19 cellular contexts compared by ENCODE assay signal in the genomic region with DNA sequence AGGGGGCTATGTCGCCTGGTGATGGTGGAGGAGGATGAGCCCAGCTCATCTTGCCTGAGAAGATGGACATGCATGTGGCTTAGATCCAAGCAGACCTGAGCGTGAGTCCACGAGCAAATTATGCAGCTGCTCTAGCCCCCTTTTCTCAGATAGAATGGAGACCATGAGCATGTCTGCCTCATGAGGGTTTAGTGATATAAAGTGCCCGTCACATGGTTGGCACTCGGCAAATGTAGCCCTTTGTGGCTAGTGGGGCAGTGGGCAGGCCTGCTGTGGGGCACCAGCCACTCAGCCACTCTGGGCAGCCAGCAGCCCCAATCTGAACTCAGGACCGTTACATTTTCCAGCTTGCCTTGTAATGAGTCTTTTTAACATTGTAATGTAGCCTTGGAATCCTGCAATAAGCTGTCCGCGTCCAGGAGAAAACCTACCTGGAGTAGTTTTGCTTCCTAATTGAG.
DNase-seq lines count a peak whose midpoint lies in the region; ATAC-seq and TF ChIP-seq lines count a peak whose summit lies in the region.
"Had no signal": no experiment of that assay in that cellular context is flagged by ENCODE, and none has a peak within 500 bp of the region (broad histone marks: within the 10 kb centered on the region; RNA-seq: fewer than 3 reads in every experiment).

No MANE protein-coding gene starts in this region.

- no peaks in the 10 kb centered on the region for H3K9me3 ChIP-seq in vagina
- H3K9me3 ChIP-seq: BE2C, Caco-2, HAP-1 had no signal

- CTCF ChIA-PET in activated CD8-positive, alpha-beta memory T cell treated with anti-CD3 and anti-CD28 coated beads, Interleukin-2, amount 10 ng/mL, durations not matched to agents 7 days and 5 days (lab: Charles Lee), result no interaction called here

- peaks cover 15% of the 10 kb centered on the region for H3K4me1 ChIP-seq in vagina
- H3K4me1 ChIP-seq: Caco-2 had no signal

- intact Hi-C loops in vagina (cut with DNase I), result no loop called here

- no peak overlapping the region for H3K27ac Mint-ChIP-seq in activated CD8-positive, alpha-beta memory T cell treated with anti-CD3 and anti-CD28 coated beads, Interleukin-2, amount 10 ng/mL, durations not matched to agents 7 days and 5 days
- no peak overlapping the region for H3K27ac Mint-ChIP-seq in effector memory CD8-positive, alpha-beta T cell
- H3K27ac Mint-ChIP-seq: CD4-positive, alpha-beta T cell had no signal

- no peak for ATAC-seq in activated CD8-positive, alpha-beta memory T cell treated with anti-CD3 and anti-CD28 coated beads, Interleukin-2, amount 10 ng/mL, durations not matched to agents 7 days and 5 days
- ATAC-seq in effector memory CD8-positive, alpha-beta T cell (replicated peaks), result no peak
- no peak for ATAC-seq in HG02623 (IDR thresholded peaks at IDR 0.05; ENCODE audit: unreplicated experiment)
- ATAC-seq: GM12878 had no signal

- H3K36me3 Mint-ChIP-seq in activated CD8-positive, alpha-beta memory T cell treated with anti-CD3 and anti-CD28 coated beads, Interleukin-2, amount 10 ng/mL, durations not matched to agents 7 days and 5 days, result no peaks in the 10 kb centered on the region
- H3K36me3 Mint-ChIP-seq in effector memory CD8-positive, alpha-beta T cell (ENCODE audit: insufficient read depth), result no peaks in the 10 kb centered on the region

- no peak for TF ChIP-seq POLR2A in vagina (IDR thresholded peaks at IDR 0.05)

- H3K4me3 Mint-ChIP-seq in activated CD8-positive, alpha-beta memory T cell treated with anti-CD3 and anti-CD28 coated beads, Interleukin-2, amount 10 ng/mL, durations not matched to agents 7 days and 5 days, result no peak overlapping the region
- H3K4me3 Mint-ChIP-seq in effector memory CD8-positive, alpha-beta T cell, result no peak overlapping the region
- H3K4me3 Mint-ChIP-seq: CD4-positive, alpha-beta T cell had no signal

- no peak overlapping the region for H3K4me3 ChIP-seq in vagina
- H3K4me3 ChIP-seq: GM12878, HAP-1 had no signal

- no peaks in the 10 kb centered on the region for H3K27me3 Mint-ChIP-seq in activated CD8-positive, alpha-beta memory T cell treated with anti-CD3 and anti-CD28 coated beads, Interleukin-2, amount 10 ng/mL, durations not matched to agents 7 days and 5 days
- peaks cover 41 to 50% of the 10 kb centered on the region in 2 donors for H3K27me3 Mint-ChIP-seq in effector memory CD8-positive, alpha-beta T cell
- H3K27me3 Mint-ChIP-seq: CD4-positive, alpha-beta T cell had no signal

- no peaks in the 10 kb centered on the region for H3K4me1 Mint-ChIP-seq in activated CD8-positive, alpha-beta memory T cell treated with anti-CD3 and anti-CD28 coated beads, Interleukin-2, amount 10 ng/mL, durations not matched to agents 7 days and 5 days
- H3K4me1 Mint-ChIP-seq in effector memory CD8-positive, alpha-beta T cell (ENCODE audit: low read depth in 2 of 2), result peaks cover 0 to 3% of the 10 kb centered on the region in 2 donors

- H3K36me3 ChIP-seq in vagina, result no peaks in the 10 kb centered on the region
- H3K36me3 ChIP-seq: BE2C, HAP-1 had no signal

- DNase-seq in activated CD8-positive, alpha-beta memory T cell treated with anti-CD3 and anti-CD28 coated beads, Interleukin-2, amount 10 ng/mL, durations not matched to agents 7 days and 5 days, result peak; percentile 16
- no peak for DNase-seq in activated CD8-positive, alpha-beta memory T cell treated with anti-CD3 and anti-CD28 coated beads, Interleukin-2, amount 50 U/mL, for 48 hours
- peak; percentile 28 for DNase-seq in ecto neural progenitor cell (ENCODE audit: low spot score)
- DNase-seq in mucosa of gallbladder (ENCODE audit: low spot score), result peak; percentile 9
- DNase-seq in vagina (ENCODE audit: extremely low spot score in 2 of 2), result peak; percentile 46 to 64
- no peak for DNase-seq in effector memory CD8-positive, alpha-beta T cell
- DNase-seq: BE2C; Caco-2; CD4-positive, alpha-beta T cell; DMS153; GF-D8; NCI-H1105 treated with DMSO at 0.1 percent for 48 hours; NCI-H1694 treated with DMSO at 0.1 percent for 48 hours; NCI-H510A; NCI-H774; SHP77 treated with DMSO at 0.1 percent for 48 hours had no signal

- no peak for TF ChIP-seq CTCF in vagina (IDR thresholded peaks at IDR 0.05)

- H3K9me3 Mint-ChIP-seq in activated CD8-positive, alpha-beta memory T cell treated with anti-CD3 and anti-CD28 coated beads, Interleukin-2, amount 10 ng/mL, durations not matched to agents 7 days and 5 days (ENCODE audit: low read depth), result no peaks in the 10 kb centered on the region
- H3K9me3 Mint-ChIP-seq in effector memory CD8-positive, alpha-beta T cell, result no peaks in the 10 kb centered on the region
- H3K9me3 Mint-ChIP-seq: CD4-positive, alpha-beta T cell had no signal

- no peaks in the 10 kb centered on the region for H3K27me3 ChIP-seq in vagina
- H3K27me3 ChIP-seq: BE2C had no signal

- H3K27ac ChIP-seq in vagina, result no peak overlapping the region

Comparison
In these comparisons a context has a peak if more than half of its experiments do, and no peak if none do; other contexts are left out.
1. DNase-seq: peak in activated CD8-positive, alpha-beta memory T cell treated with anti-CD3 and anti-CD28 coated beads, Interleukin-2, amount 10 ng/mL, durations not matched to agents 7 days and 5 days (single experiment), ecto neural progenitor cell (single experiment), mucosa of gallbladder (single experiment) and vagina (2 of 2); none in activated CD8-positive, alpha-beta memory T cell treated with anti-CD3 and anti-CD28 coated beads, Interleukin-2, amount 50 U/mL, for 48 hours (single experiment) and effector memory CD8-positive, alpha-beta T cell (0 of 3).